1 cellular context compared by ENCODE assay signal in the genomic region with DNA sequence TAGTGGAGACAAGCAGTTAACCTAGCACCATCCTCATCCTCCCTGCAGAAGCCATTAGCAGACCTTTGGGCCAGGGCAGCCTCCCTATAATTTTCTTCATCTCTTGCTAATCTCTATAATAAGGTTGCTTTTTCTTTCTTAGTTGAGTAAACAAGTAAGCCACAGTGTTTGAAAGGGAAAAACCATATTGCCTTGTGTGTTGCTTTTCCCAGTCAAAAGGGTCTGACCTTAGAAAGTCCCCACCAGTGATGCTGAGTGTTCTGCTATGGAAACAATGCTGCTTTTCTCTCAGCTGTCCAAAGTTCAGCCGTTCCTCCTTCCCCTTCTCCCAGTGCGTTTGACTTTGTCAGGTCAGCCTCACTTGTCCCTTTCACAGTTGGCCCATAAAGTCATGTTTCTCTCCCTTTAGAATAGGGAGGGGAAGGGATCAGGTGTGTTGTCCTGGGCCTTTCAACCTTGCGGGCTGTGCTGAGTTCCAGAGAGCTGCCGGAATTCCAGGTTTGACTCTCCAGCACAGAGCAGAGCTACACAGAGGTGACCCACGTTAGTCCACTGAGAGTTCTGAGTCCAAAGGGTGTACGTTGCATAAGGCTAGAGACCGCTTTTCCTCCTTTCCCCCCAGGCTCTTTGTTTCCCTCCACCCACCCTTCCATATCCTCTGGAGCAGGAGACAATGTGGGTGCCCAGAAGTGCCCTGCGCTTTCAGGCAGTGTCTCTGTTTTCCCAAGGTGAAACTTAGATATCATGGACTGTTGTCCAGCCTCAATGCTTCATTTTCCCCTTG.
TF ChIP-seq lines count a peak whose summit lies in the region.

No MANE protein-coding gene starts in this region.

TF ChIP-seq in HepG2, 621 proteins besides CTCF, POLR2A, EP300 and RAD21 (continued from another document and continues in another):
- peak; percentile 77; the same call in 1 of the 2 replicates for TF ChIP-seq ZNF281 (CRISPR knock-in tag; IDR thresholded peaks at IDR 0.05; ENCODE audit: borderline replicate concordance)
- TF ChIP-seq ZBTB10 (CRISPR knock-in tag; IDR thresholded peaks at IDR 0.05; ENCODE audit: borderline replicate concordance), result no peak
- no peak for TF ChIP-seq IKZF1 (IDR thresholded peaks at IDR 0.05)
- TF ChIP-seq ZNF576 (CRISPR knock-in tag; IDR thresholded peaks at IDR 0.05), result no peak
- TF ChIP-seq, protein P1, sequence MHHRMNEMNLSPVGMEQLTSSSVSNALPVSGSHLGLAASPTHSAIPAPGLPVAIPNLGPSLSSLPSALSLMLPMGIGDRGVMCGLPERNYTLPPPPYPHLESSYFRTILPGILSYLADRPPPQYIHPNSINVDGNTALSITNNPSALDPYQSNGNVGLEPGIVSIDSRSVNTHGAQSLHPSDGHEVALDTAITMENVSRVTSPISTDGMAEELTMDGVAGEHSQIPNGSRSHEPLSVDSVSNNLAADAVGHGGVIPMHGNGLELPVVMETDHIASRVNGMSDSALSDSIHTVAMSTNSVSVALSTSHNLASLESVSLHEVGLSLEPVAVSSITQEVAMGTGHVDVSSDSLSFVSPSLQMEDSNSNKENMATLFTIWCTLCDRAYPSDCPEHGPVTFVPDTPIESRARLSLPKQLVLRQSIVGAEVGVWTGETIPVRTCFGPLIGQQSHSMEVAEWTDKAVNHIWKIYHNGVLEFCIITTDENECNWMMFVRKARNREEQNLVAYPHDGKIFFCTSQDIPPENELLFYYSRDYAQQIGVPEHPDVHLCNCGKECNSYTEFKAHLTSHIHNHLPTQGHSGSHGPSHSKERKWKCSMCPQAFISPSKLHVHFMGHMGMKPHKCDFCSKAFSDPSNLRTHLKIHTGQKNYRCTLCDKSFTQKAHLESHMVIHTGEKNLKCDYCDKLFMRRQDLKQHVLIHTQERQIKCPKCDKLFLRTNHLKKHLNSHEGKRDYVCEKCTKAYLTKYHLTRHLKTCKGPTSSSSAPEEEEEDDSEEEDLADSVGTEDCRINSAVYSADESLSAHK (CRISPR knock-in tag; IDR thresholded peaks at IDR 0.05; ENCODE audit: borderline replicate concordance), result no peak
- TF ChIP-seq, protein P2, sequence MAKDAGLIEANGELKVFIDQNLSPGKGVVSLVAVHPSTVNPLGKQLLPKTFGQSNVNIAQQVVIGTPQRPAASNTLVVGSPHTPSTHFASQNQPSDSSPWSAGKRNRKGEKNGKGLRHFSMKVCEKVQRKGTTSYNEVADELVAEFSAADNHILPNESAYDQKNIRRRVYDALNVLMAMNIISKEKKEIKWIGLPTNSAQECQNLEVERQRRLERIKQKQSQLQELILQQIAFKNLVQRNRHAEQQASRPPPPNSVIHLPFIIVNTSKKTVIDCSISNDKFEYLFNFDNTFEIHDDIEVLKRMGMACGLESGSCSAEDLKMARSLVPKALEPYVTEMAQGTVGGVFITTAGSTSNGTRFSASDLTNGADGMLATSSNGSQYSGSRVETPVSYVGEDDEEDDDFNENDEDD (CRISPR knock-in tag; IDR thresholded peaks at IDR 0.05; ENCODE audit: borderline replicate concordance), result peak; percentile 64; the same call in 1 of the 2 replicates
- no peak for TF ChIP-seq NKX3-1 (CRISPR knock-in tag; IDR thresholded peaks at IDR 0.05)
- TF ChIP-seq HCFC1 (IDR thresholded peaks at IDR 0.05; ENCODE audit: low read depth, low read length), result no peak
- peak; percentile 90 for TF ChIP-seq SAP130 (CRISPR knock-in tag; IDR thresholded peaks at IDR 0.05; ENCODE audit: low read depth)
- TF ChIP-seq ZNF572 (CRISPR knock-in tag; IDR thresholded peaks at IDR 0.05), result 0 out of 2 replicates have a peak, but pooled peaks have one; percentile 52
- 0 out of 2 replicates have a peak, but pooled peaks have one; percentile 49 for TF ChIP-seq ZC3H4 (CRISPR knock-in tag; IDR thresholded peaks at IDR 0.05; ENCODE audit: borderline replicate concordance)
- no peak for TF ChIP-seq RBAK (CRISPR knock-in tag; IDR thresholded peaks at IDR 0.05)
- peak; percentile 24; the same call in 1 of the 2 replicates for TF ChIP-seq IRF1 (CRISPR knock-in tag; IDR thresholded peaks at IDR 0.05; ENCODE audit: low read depth)
- no peak for TF ChIP-seq MAFG (CRISPR knock-in tag; IDR thresholded peaks at IDR 0.05)
- TF ChIP-seq, protein P3, sequence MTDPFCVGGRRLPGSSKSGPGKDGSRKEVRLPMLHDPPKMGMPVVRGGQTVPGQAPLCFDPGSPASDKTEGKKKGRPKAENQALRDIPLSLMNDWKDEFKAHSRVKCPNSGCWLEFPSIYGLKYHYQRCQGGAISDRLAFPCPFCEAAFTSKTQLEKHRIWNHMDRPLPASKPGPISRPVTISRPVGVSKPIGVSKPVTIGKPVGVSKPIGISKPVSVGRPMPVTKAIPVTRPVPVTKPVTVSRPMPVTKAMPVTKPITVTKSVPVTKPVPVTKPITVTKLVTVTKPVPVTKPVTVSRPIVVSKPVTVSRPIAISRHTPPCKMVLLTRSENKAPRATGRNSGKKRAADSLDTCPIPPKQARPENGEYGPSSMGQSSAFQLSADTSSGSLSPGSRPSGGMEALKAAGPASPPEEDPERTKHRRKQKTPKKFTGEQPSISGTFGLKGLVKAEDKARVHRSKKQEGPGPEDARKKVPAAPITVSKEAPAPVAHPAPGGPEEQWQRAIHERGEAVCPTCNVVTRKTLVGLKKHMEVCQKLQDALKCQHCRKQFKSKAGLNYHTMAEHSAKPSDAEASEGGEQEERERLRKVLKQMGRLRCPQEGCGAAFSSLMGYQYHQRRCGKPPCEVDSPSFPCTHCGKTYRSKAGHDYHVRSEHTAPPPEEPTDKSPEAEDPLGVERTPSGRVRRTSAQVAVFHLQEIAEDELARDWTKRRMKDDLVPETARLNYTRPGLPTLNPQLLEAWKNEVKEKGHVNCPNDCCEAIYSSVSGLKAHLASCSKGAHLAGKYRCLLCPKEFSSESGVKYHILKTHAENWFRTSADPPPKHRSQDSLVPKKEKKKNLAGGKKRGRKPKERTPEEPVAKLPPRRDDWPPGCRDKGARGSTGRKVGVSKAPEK (CRISPR knock-in tag; IDR thresholded peaks at IDR 0.05; ENCODE audit: borderline replicate concordance), result 0 out of 2 replicates have a peak, but pooled peaks have one; percentile 70
- TF ChIP-seq MED13 (CRISPR knock-in tag; IDR thresholded peaks at IDR 0.05), result no peak
- TF ChIP-seq DPF2 (CRISPR knock-in tag; IDR thresholded peaks at IDR 0.05; ENCODE audit: borderline replicate concordance, low read depth), result peak; percentile 92
- TF ChIP-seq NCOA2 (CRISPR knock-in tag; IDR thresholded peaks at IDR 0.05), result peak; percentile 74
- peak; percentile 24; the same call in 1 of the 2 replicates for TF ChIP-seq NFYC (CRISPR knock-in tag; IDR thresholded peaks at IDR 0.05)
- TF ChIP-seq, protein P4, sequence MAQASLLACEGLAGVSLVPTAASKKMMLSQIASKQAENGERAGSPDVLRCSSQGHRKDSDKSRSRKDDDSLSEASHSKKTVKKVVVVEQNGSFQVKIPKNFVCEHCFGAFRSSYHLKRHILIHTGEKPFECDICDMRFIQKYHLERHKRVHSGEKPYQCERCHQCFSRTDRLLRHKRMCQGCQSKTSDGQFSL (CRISPR knock-in tag; IDR thresholded peaks at IDR 0.05), result no peak
- TF ChIP-seq TCF7L2 (IDR thresholded peaks at IDR 0.05; ENCODE audit: low read depth, low read length), result no peak
- peak; percentile 84; the same call in 1 of the 2 replicates for TF ChIP-seq ZNF136 (CRISPR knock-in tag; IDR thresholded peaks at IDR 0.05; ENCODE audit: low read depth)
- TF ChIP-seq GZF1 (CRISPR knock-in tag; IDR thresholded peaks at IDR 0.05), result no peak
- no peak for TF ChIP-seq ZNF20 (CRISPR knock-in tag; IDR thresholded peaks at IDR 0.05)
- TF ChIP-seq TEAD2 (CRISPR knock-in tag; IDR thresholded peaks at IDR 0.05), result no peak
- TF ChIP-seq SOX13 (IDR thresholded peaks at IDR 0.05), result peak; percentile 54; the same call in 1 of the 2 replicates
- peak in 1 of 2 experiments; percentile 90; a peak in 2 of 4 replicates for TF ChIP-seq SOX13 (CRISPR knock-in tag; conservative IDR thresholded peaks at IDR 0.05 in 1 of 2, IDR thresholded peaks at IDR 0.05 in 1 of 2)
- TF ChIP-seq MED1 (CRISPR knock-in tag; IDR thresholded peaks at IDR 0.05), result peak; percentile 74
- no peak for TF ChIP-seq ZNF326 (CRISPR knock-in tag; IDR thresholded peaks at IDR 0.05; ENCODE audit: borderline replicate concordance)
- peak; percentile 95 for TF ChIP-seq PHF21A (CRISPR knock-in tag; IDR thresholded peaks at IDR 0.05)
- peak; percentile 47; the same call in 1 of the 2 replicates for TF ChIP-seq CBFB (CRISPR knock-in tag; IDR thresholded peaks at IDR 0.05)
- TF ChIP-seq CHD4 (IDR thresholded peaks at IDR 0.05; ENCODE audit: borderline replicate concordance, low read length), result 0 out of 2 replicates have a peak, but pooled peaks have one; percentile 67
- TF ChIP-seq TBP (CRISPR knock-in tag; IDR thresholded peaks at IDR 0.05), result no peak
- TF ChIP-seq ZNF343 (CRISPR knock-in tag; IDR thresholded peaks at IDR 0.05), result no peak; the same call in 1 of the 2 replicates
- no peak for TF ChIP-seq ETS1 (CRISPR knock-in tag; IDR thresholded peaks at IDR 0.05)
- peak; percentile 11; the same call in 1 of the 2 replicates for TF ChIP-seq JUND (CRISPR knock-in tag; IDR thresholded peaks at IDR 0.05)
- TF ChIP-seq DMTF1 (CRISPR knock-in tag; IDR thresholded peaks at IDR 0.05), result no peak
- TF ChIP-seq, protein P5, sequence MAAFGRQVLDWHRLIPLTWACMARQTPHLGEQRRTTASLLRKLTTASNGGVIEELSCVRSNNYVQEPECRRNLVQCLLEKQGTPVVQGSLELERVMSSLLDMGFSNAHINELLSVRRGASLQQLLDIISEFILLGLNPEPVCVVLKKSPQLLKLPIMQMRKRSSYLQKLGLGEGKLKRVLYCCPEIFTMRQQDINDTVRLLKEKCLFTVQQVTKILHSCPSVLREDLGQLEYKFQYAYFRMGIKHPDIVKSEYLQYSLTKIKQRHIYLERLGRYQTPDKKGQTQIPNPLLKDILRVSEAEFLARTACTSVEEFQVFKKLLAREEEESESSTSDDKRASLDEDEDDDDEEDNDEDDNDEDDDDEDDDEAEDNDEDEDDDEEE (CRISPR knock-in tag; IDR thresholded peaks at IDR 0.05), result peak; percentile 36; the same call in 1 of the 2 replicates
